In genomic region chr6:123546537-123546936, GRCh38 we compare ENCODE assay signal across 21 cellular contexts.
DNase-seq lines count a peak whose midpoint lies in the region; ATAC-seq, FAIRE-seq and TF ChIP-seq lines count a peak whose summit lies in the region.
"Had no signal": no experiment of that assay in that cellular context is flagged by ENCODE, and none has a peak within 500 bp of the region (broad histone marks: within the 10 kb centered on the region; RNA-seq: fewer than 3 reads in every experiment).

No MANE protein-coding gene starts in this region.

- no peaks in the 10 kb centered on the region for H3K9me3 ChIP-seq in heart left ventricle
- no peaks in the 10 kb centered on the region for H3K9me3 ChIP-seq in H1 (ENCODE audit: insufficient read depth in 2 of 2, low read depth in 1 of 2, low read length in 1 of 2)
- H3K9me3 ChIP-seq in neural progenitor cell (ENCODE audit: low read depth), result no peaks in the 10 kb centered on the region
- no peaks in the 10 kb centered on the region for H3K9me3 ChIP-seq in gastrocnemius medialis
- no peaks in the 10 kb centered on the region for H3K9me3 ChIP-seq in adrenal gland (replicated peaks in 1 of 3)
- H3K9me3 ChIP-seq: BLaER1 treated with 17β-estradiol and CSF1 and Interleukin-3, amounts not matched to agents 10 nM and 100 nM had no signal

- peak; percentile 62 for FAIRE-seq in H1 (lab: Jason Lieb, UNC)
- FAIRE-seq: H54, HepG2, HTR-8/SVneo had no signal

- no peak overlapping the region for H2BK20ac ChIP-seq in H1 (ENCODE audit: low read length)

- no peak overlapping the region for H2BK12ac ChIP-seq in H1 (ENCODE audit: low read depth, low read length)

- H3K4me1 Mint-ChIP-seq in neural progenitor cell, result no peaks in the 10 kb centered on the region
- H3K4me1 Mint-ChIP-seq: B cell, IgD-negative memory B cell had no signal

- H2AK5ac ChIP-seq in H1 (ENCODE audit: low read depth, low read length), result no peak overlapping the region

- H3K18ac ChIP-seq in H1 (ENCODE audit: extremely low read depth, low read length), result no peak overlapping the region

- H3K4me1 ChIP-seq in heart left ventricle (peaks cover 0 to 22% (median 3%) of the 10 kb centered on the region in 12 donors), H1 (replicated peaks in 1 of 4; ENCODE audit: control insufficient read depth in 3 of 4, insufficient read depth in 4 of 4, low read length in 3 of 4) (no peaks in the 10 kb centered on the region), neural progenitor cell (no peaks in the 10 kb centered on the region), gastrocnemius medialis (peaks cover 27 to 32% of the 10 kb centered on the region in 2 donors), adrenal gland (replicated peaks in 1 of 2) (peaks cover 0 to 3% of the 10 kb centered on the region in 2 donors)

- in situ Hi-C loops in gastrocnemius medialis (cut with MboI; ENCODE audit: low sequenced_read_pairs in 4 of 4), result no loop called here

- H4K8ac ChIP-seq in H1 (ENCODE audit: extremely low read depth, insufficient read depth, low read length), result no peak overlapping the region

- no peaks in the 10 kb centered on the region; the same call in 1 of the 2 replicates for H3K23me2 ChIP-seq in H1 (ENCODE audit: low read depth, low read length)

- H4K20me1 ChIP-seq in H1 (replicated peaks in 1 of 2; ENCODE audit: control insufficient read depth in 1 of 2, insufficient read depth in 2 of 2, low read length in 2 of 2) (no peaks in the 10 kb centered on the region), neural progenitor cell (ENCODE audit: low read depth) (no peaks in the 10 kb centered on the region)
- H4K20me1 ChIP-seq: BLaER1 treated with 17β-estradiol and CSF1 and Interleukin-3, amounts not matched to agents 10 nM and 100 nM had no signal

- TF ChIP-seq CTCF in heart left ventricle (IDR thresholded peaks at IDR 0.05), result no peak
- no peak for TF ChIP-seq CTCF in H1 (IDR thresholded peaks at IDR 0.05; ENCODE audit: control extremely low read depth in 1 of 3, insufficient read depth in 1 of 3, low read depth in 1 of 3, low read length in 3 of 3)
- TF ChIP-seq CTCF in neural progenitor cell (IDR thresholded peaks at IDR 0.05), result no peak
- no peak for TF ChIP-seq CTCF in gastrocnemius medialis (IDR thresholded peaks at IDR 0.05 in 4 of 5, conservative IDR thresholded peaks at IDR 0.05 in 1 of 5)
- TF ChIP-seq CTCF in adrenal gland (IDR thresholded peaks at IDR 0.05), result no peak

- no peak overlapping the region for H2BK15ac ChIP-seq in H1 (ENCODE audit: low read length)

- no peak overlapping the region for H3K4me3 Mint-ChIP-seq in neural progenitor cell
- H3K4me3 Mint-ChIP-seq: B cell; CD8-positive, alpha-beta T cell; IgD-negative memory B cell had no signal

- no peaks in the 10 kb centered on the region for H3K27me3 ChIP-seq in heart left ventricle
- no peaks in the 10 kb centered on the region for H3K27me3 ChIP-seq in H1 (replicated peaks in 1 of 4; ENCODE audit: control insufficient read depth in 3 of 4, extremely low read depth in 1 of 4, insufficient read depth in 3 of 4, low read length in 3 of 4)
- no peaks in the 10 kb centered on the region for H3K27me3 ChIP-seq in neural progenitor cell
- H3K27me3 ChIP-seq in gastrocnemius medialis, result no peaks in the 10 kb centered on the region
- no peaks in the 10 kb centered on the region for H3K27me3 ChIP-seq in adrenal gland
- H3K27me3 ChIP-seq: BLaER1 treated with 17β-estradiol and CSF1 and Interleukin-3, amounts not matched to agents 10 nM and 100 nM had no signal

- no peak overlapping the region for H3K27ac Mint-ChIP-seq in neural progenitor cell
- H3K27ac Mint-ChIP-seq: B cell; CD8-positive, alpha-beta T cell; IgD-negative memory B cell had no signal

- no peaks in the 10 kb centered on the region for H3K9me3 Mint-ChIP-seq in neural progenitor cell

- no peak overlapping the region for H3K9ac ChIP-seq in H1 (replicated peaks in 1 of 4; ENCODE audit: extremely low read depth in 1 of 4, low read depth in 3 of 4, low read length in 3 of 4)
- H3K9ac ChIP-seq in neural progenitor cell, result no peak overlapping the region
- H3K9ac ChIP-seq: BLaER1 treated with 17β-estradiol and CSF1 and Interleukin-3, amounts not matched to agents 10 nM and 100 nM; GM23248 had no signal

- no peaks in the 10 kb centered on the region for H3K27me3 Mint-ChIP-seq in neural progenitor cell (ENCODE audit: insufficient read depth, low read depth)
- H3K27me3 Mint-ChIP-seq: B cell, IgD-negative memory B cell had no signal

- H3K4me2 ChIP-seq in H1 (ENCODE audit: insufficient read depth in 1 of 2, low read depth in 2 of 2, low read length in 2 of 2), result no peak overlapping the region
- no peak overlapping the region for H3K4me2 ChIP-seq in neural progenitor cell
- H3K4me2 ChIP-seq: BLaER1 treated with 17β-estradiol and CSF1 and Interleukin-3, amounts not matched to agents 10 nM and 100 nM had no signal

- H2BK120ac ChIP-seq in H1 (replicated peaks; ENCODE audit: low read depth, low read length), result no peak overlapping the region

- H4K91ac ChIP-seq in H1 (replicated peaks; ENCODE audit: insufficient read length, low read length), result no peak overlapping the region

- no peak overlapping the region for H3K4ac ChIP-seq in H1 (replicated peaks; ENCODE audit: insufficient read length, low read depth, low read length)

- H3K36me3 Mint-ChIP-seq in neural progenitor cell, result no peaks in the 10 kb centered on the region
- H3K36me3 Mint-ChIP-seq: CD8-positive, alpha-beta T cell; IgD-negative memory B cell had no signal

- WGBS in heart left ventricle, 4 donors, result 43 to 55% (median 49%) methylated on average over 2 of the region's 2 CpGs
- 94% methylated on average over 2 of the region's 2 CpGs; no CpG with 5 or more reads in 1 of the 2 experiments for WGBS in H1 (ENCODE audit: extremely low coverage in 1 of 2, insufficient coverage in 1 of 2, insufficient read length in 1 of 2, insufficient replicate concordance in 2 of 2, low coverage in 1 of 2, low lambda C conversion rate in 2 of 2, missing lambda C conversion rate in 1 of 2), 2 experiments
- 83 to 93% (median 88%) methylated on average over 2 of the region's 2 CpGs for WGBS in adrenal gland, 4 donors

- DNase-seq in left ventricle myocardium superior (no peak), heart left ventricle (no peak), H1 (ENCODE audit: low read depth in 1 of 2, low spot score in 2 of 2) (no peak), neural progenitor cell (ENCODE audit: low spot score) (no peak), gastrocnemius medialis (no peak), adrenal gland (no peak)
- DNase-seq: 8988T; Calu3; CD8-positive, alpha-beta T cell; DMS79 treated with DMSO at 0.1 percent for 48 hours; GF-D8; GM23248; HCEC 1CT had no signal

- TF ChIP-seq RAD21 in H1 (IDR thresholded peaks at IDR 0.05 in 1 of 2, conservative IDR thresholded peaks at IDR 0.05 in 1 of 2; ENCODE audit: low read depth in 2 of 2, low read length in 2 of 2), result no peak

- H4K5ac ChIP-seq in H1 (ENCODE audit: insufficient read length, low read depth, low read length), result no peak overlapping the region

- H3K79me2 ChIP-seq in H1 (ENCODE audit: control insufficient read depth in 1 of 2, insufficient read depth in 2 of 2, low read length in 2 of 2) (no peaks in the 10 kb centered on the region), neural progenitor cell (ENCODE audit: low read depth) (no peaks in the 10 kb centered on the region)

- no peak overlapping the region for H3K23ac ChIP-seq in H1 (ENCODE audit: insufficient read length)

- intact Hi-C loops in left ventricle myocardium superior (cut with micrococcal nuclease) (no loop called here), heart left ventricle (cut with DNase I) (no loop called here), gastrocnemius medialis (cut with DNase I; ENCODE audit: low total_unique reads) (no loop called here), adrenal gland (cut with DNase I) (no loop called here)

- CTCF ChIA-PET in H1 (lab: Charles Lee; ENCODE audit: partially characterized antibody), result no interaction called here

- peak; percentile 22 for ATAC-seq in left ventricle myocardium superior
- ATAC-seq in heart left ventricle, result no peak
- no peak for ATAC-seq in gastrocnemius medialis
- no peak for ATAC-seq in GM18909 (IDR thresholded peaks at IDR 0.05; ENCODE audit: poor library complexity, unreplicated experiment)
- ATAC-seq in GM19035 (IDR thresholded peaks at IDR 0.05; ENCODE audit: unreplicated experiment), result no peak
- ATAC-seq: CD8-positive, alpha-beta T cell; HepG2 had no signal

- peaks cover 0 to 8% (median 0%) of the 10 kb centered on the region in 9 donors for H3K36me3 ChIP-seq in heart left ventricle
- peaks cover 0 to 6% (median 0%) of the 10 kb centered on the region in 4 experiments; a peak in 2 of 8 replicates for H3K36me3 ChIP-seq in H1 (ENCODE audit: control insufficient read depth in 2 of 4, insufficient read depth in 4 of 4, low read length in 3 of 4)
- H3K36me3 ChIP-seq in neural progenitor cell, result no peaks in the 10 kb centered on the region
- peaks cover 0 to 17% of the 10 kb centered on the region in 2 donors for H3K36me3 ChIP-seq in gastrocnemius medialis
- no peaks in the 10 kb centered on the region for H3K36me3 ChIP-seq in adrenal gland (replicated peaks in 1 of 2)
- H3K36me3 ChIP-seq: BLaER1 treated with 17β-estradiol and CSF1 and Interleukin-3, amounts not matched to agents 10 nM and 100 nM had no signal

- H3K27ac ChIP-seq in heart left ventricle (no peak overlapping the region), H1 (ENCODE audit: low read depth, low read length) (no peak overlapping the region), neural progenitor cell (no peak overlapping the region), gastrocnemius medialis (peak overlapping the region; percentile 9 to 79 (median 68)), adrenal gland (no peak overlapping the region)
- H3K27ac ChIP-seq: BLaER1 treated with 17β-estradiol and CSF1 and Interleukin-3, amounts not matched to agents 10 nM and 100 nM; GM23248 had no signal

- H3F3A ChIP-seq in neural progenitor cell (ENCODE audit: low read depth), result no peaks in the 10 kb centered on the region

- no peak overlapping the region for H3K56ac ChIP-seq in H1 (replicated peaks; ENCODE audit: insufficient read length, low read depth, low read length)

- H2AFZ ChIP-seq in H1 (ENCODE audit: low read length) (peak overlapping the region; percentile 14), neural progenitor cell (replicated peaks) (peak overlapping the region; percentile 82)
- H2AFZ ChIP-seq: GM23248 had no signal

- POLR2A ChIA-PET in H1 (lab: Charles Lee; ENCODE audit: partially characterized antibody), result no interaction called here

- H3K79me1 ChIP-seq in H1 (ENCODE audit: low read depth, low read length), result no peaks in the 10 kb centered on the region

- TF ChIP-seq EP300 in H1 (IDR thresholded peaks at IDR 0.05; ENCODE audit: borderline replicate concordance in 1 of 2, low read depth in 2 of 2, low read length in 2 of 2), result no peak

- H3K4me3 ChIP-seq in heart left ventricle (no peak overlapping the region), H1 (ENCODE audit: extremely low read depth in 1 of 4, insufficient read depth in 2 of 4, low read depth in 3 of 4, low read length in 4 of 4) (no peak overlapping the region), neural progenitor cell (no peak overlapping the region), gastrocnemius medialis (no peak overlapping the region), adrenal gland (no peak overlapping the region)
- H3K4me3 ChIP-seq: BLaER1 treated with 17β-estradiol and CSF1 and Interleukin-3, amounts not matched to agents 10 nM and 100 nM; GM23248 had no signal

- TF ChIP-seq POLR2A in heart left ventricle (IDR thresholded peaks at IDR 0.05) (no peak), H1 (IDR thresholded peaks at IDR 0.05; ENCODE audit: control extremely low read depth in 1 of 2, low read depth in 2 of 2, low read length in 2 of 2) (no peak), gastrocnemius medialis (IDR thresholded peaks at IDR 0.05) (no peak), adrenal gland (IDR thresholded peaks at IDR 0.05) (no peak)

- H3K14ac ChIP-seq in H1 (ENCODE audit: insufficient read length), result no peak overlapping the region

- H2BK5ac ChIP-seq in H1 (ENCODE audit: low read depth, low read length), result no peak overlapping the region

Comparison
In these comparisons a context has a peak if more than half of its experiments do, and no peak if none do; other contexts are left out.
1. H3K27ac ChIP-seq: peak in gastrocnemius medialis (4 of 4); none in heart left ventricle (0 of 12), H1 (single experiment), neural progenitor cell (single experiment) and adrenal gland (0 of 5).